33 cellular contexts compared by ENCODE assay signal in genomic region chr7:10773430-10773829, GRCh38.
DNase-seq lines count a peak whose midpoint lies in the region; ATAC-seq and TF ChIP-seq lines count a peak whose summit lies in the region.
"Had no signal": no experiment of that assay in that cellular context is flagged by ENCODE, and none has a peak within 500 bp of the region (broad histone marks: within the 10 kb centered on the region; RNA-seq: fewer than 3 reads in every experiment).

No MANE protein-coding gene starts in this region.

- CTCF ChIA-PET in naive thymus-derived CD4-positive, alpha-beta T cell (lab: Charles Lee) = no interaction called here

- no peaks in the 10 kb centered on the region for H3K36me3 Mint-ChIP-seq in naive thymus-derived CD4-positive, alpha-beta T cell
- H3K36me3 Mint-ChIP-seq: CD14-positive monocyte; CD4-positive, alpha-beta memory T cell; CD4-positive, CD25-positive, alpha-beta regulatory T cell; CD8-positive, alpha-beta memory T cell; CD8-positive, alpha-beta T cell had no signal

- TF ChIP-seq EP300 in neural cell (conservative IDR thresholded peaks at IDR 0.05; ENCODE audit: poor library complexity, severe bottlenecking) = no peak

- H3K4me3 Mint-ChIP-seq in naive thymus-derived CD4-positive, alpha-beta T cell = no peak overlapping the region
- H3K4me3 Mint-ChIP-seq: B cell; CD14-positive monocyte; CD4-positive, alpha-beta memory T cell; CD4-positive, alpha-beta T cell; CD4-positive, CD25-positive, alpha-beta regulatory T cell; CD8-positive, alpha-beta memory T cell; CD8-positive, alpha-beta T cell had no signal

- H3K27me3 Mint-ChIP-seq in naive thymus-derived CD4-positive, alpha-beta T cell = peaks cover 0 to 8% (median 3%) of the 10 kb centered on the region in 5 donors
- H3K27me3 Mint-ChIP-seq: B cell; CD4-positive, alpha-beta memory T cell; CD4-positive, alpha-beta T cell; CD4-positive, CD25-positive, alpha-beta regulatory T cell; CD8-positive, alpha-beta memory T cell had no signal

- H3K9ac ChIP-seq in neural cell (ENCODE audit: low read length) = no peak overlapping the region
- H3K9ac ChIP-seq: BLaER1; BLaER1 treated with 17β-estradiol and CSF1 and Interleukin-3, amounts not matched to agents 10 nM and 100 nM had no signal

- no peak overlapping the region for H2AFZ ChIP-seq in neural cell (ENCODE audit: low read depth, low read length)

- no peaks in the 10 kb centered on the region for H3F3A ChIP-seq in neural cell (ENCODE audit: insufficient read depth, low read length, poor library complexity, severe bottlenecking)

- no peaks in the 10 kb centered on the region for H3K9me2 ChIP-seq in neural cell (ENCODE audit: insufficient read depth, low read length)

- ATAC-seq in left ventricle myocardium superior = no peak
- no peak for ATAC-seq in naive thymus-derived CD4-positive, alpha-beta T cell
- ATAC-seq: A549; CD8-positive, alpha-beta T cell had no signal

- no peaks in the 10 kb centered on the region for H3K4me1 Mint-ChIP-seq in naive thymus-derived CD4-positive, alpha-beta T cell
- H3K4me1 Mint-ChIP-seq: B cell; CD14-positive monocyte; CD4-positive, alpha-beta memory T cell; CD4-positive, CD25-positive, alpha-beta regulatory T cell; CD8-positive, alpha-beta memory T cell had no signal

- H3K79me2 ChIP-seq in neural cell (replicated peaks; ENCODE audit: insufficient read depth, low read length) = no peaks in the 10 kb centered on the region

- H3K27ac ChIP-seq in neural cell (ENCODE audit: low read length) = no peak overlapping the region
- no peak overlapping the region for H3K27ac ChIP-seq in naive thymus-derived CD4-positive, alpha-beta T cell (ENCODE audit: low read depth, low read length)
- H3K27ac ChIP-seq: 22Rv1; A549; BLaER1; BLaER1 treated with 17β-estradiol and CSF1 and Interleukin-3, amounts not matched to agents 10 nM and 100 nM; C4-2B had no signal

- intact Hi-C loops in left ventricle myocardium superior (cut with micrococcal nuclease) = no loop called here
- intact Hi-C loops in naive thymus-derived CD4-positive, alpha-beta T cell (cut with micrococcal nuclease) = no loop called here

- no peak overlapping the region for H3K4me2 ChIP-seq in neural cell (ENCODE audit: low read length)
- H3K4me2 ChIP-seq: A549; BLaER1; BLaER1 treated with 17β-estradiol and CSF1 and Interleukin-3, amounts not matched to agents 10 nM and 100 nM had no signal

- peak; percentile 57 for DNase-seq in Jurkat, Clone E6-1 (ENCODE audit: low read depth, low spot score)
- DNase-seq in SW480 (ENCODE audit: low spot score) = peak; percentile 28
- no peak for DNase-seq in iPS-NIHi7 (ENCODE audit: extremely low spot score)
- DNase-seq in left ventricle myocardium superior = no peak
- no peak for DNase-seq in naive thymus-derived CD4-positive, alpha-beta T cell
- DNase-seq: 8988T; ACHN; AML-193; BE2C; C1 segment of cervical spinal cord; Caco-2; Calu3; CD4-positive, alpha-beta memory T cell; CD4-positive, alpha-beta T cell; CD4-positive, CD25-positive, alpha-beta regulatory T cell; CD8-positive, alpha-beta memory T cell; CD8-positive, alpha-beta T cell; COR-L47; DMS 273 treated with DMSO at 0.1 percent for 48 hours; DMS153; DMS53; DMS79; DMS79 treated with DMSO at 0.1 percent for 48 hours; DND-41; EL had no signal

- H3K4me3 ChIP-seq in Jurkat, Clone E6-1 (ENCODE audit: low read length) = no peak overlapping the region
- no peak overlapping the region for H3K4me3 ChIP-seq in neural cell (ENCODE audit: low read length)
- no peak overlapping the region for H3K4me3 ChIP-seq in naive thymus-derived CD4-positive, alpha-beta T cell (ENCODE audit: low read length)
- H3K4me3 ChIP-seq: A549; BLaER1; BLaER1 treated with 17β-estradiol and CSF1 and Interleukin-3, amounts not matched to agents 10 nM and 100 nM had no signal

- no peaks in the 10 kb centered on the region for H3K9me3 ChIP-seq in neural cell (ENCODE audit: low read length)
- H3K9me3 ChIP-seq in naive thymus-derived CD4-positive, alpha-beta T cell (ENCODE audit: control insufficient read depth in 2 of 3, low read length in 3 of 3) = no peaks in the 10 kb centered on the region
- H3K9me3 ChIP-seq: A549; BE2C; BLaER1; BLaER1 treated with 17β-estradiol and CSF1 and Interleukin-3, amounts not matched to agents 10 nM and 100 nM; Caco-2 had no signal

- no peaks in the 10 kb centered on the region for H3K4me1 ChIP-seq in naive thymus-derived CD4-positive, alpha-beta T cell (ENCODE audit: control insufficient read depth in 2 of 2, insufficient read depth in 2 of 2, low read length in 2 of 2)
- H3K4me1 ChIP-seq: A549; BE2C; BLaER1; BLaER1 treated with 17β-estradiol and CSF1 and Interleukin-3, amounts not matched to agents 10 nM and 100 nM; Caco-2 had no signal

- H3K36me3 ChIP-seq in neural cell (ENCODE audit: insufficient read depth, low read length) = no peaks in the 10 kb centered on the region
- H3K36me3 ChIP-seq in naive thymus-derived CD4-positive, alpha-beta T cell (ENCODE audit: control insufficient read depth in 2 of 3, insufficient read depth in 3 of 3, low read length in 3 of 3) = no peaks in the 10 kb centered on the region
- H3K36me3 ChIP-seq: BE2C; BLaER1; BLaER1 treated with 17β-estradiol and CSF1 and Interleukin-3, amounts not matched to agents 10 nM and 100 nM had no signal

- no peaks in the 10 kb centered on the region for H4K20me1 ChIP-seq in neural cell (ENCODE audit: insufficient read depth)
- H4K20me1 ChIP-seq: BLaER1; BLaER1 treated with 17β-estradiol and CSF1 and Interleukin-3, amounts not matched to agents 10 nM and 100 nM had no signal

- no peak for TF ChIP-seq RAD21 in neural cell (conservative IDR thresholded peaks at IDR 0.05)

- no peak for TF ChIP-seq CTCF in neural cell (IDR thresholded peaks at IDR 0.05; ENCODE audit: poor library complexity, severe bottlenecking)

- H3K27me3 ChIP-seq in neural cell (ENCODE audit: insufficient read depth, low read depth, low read length) = no peaks in the 10 kb centered on the region
- no peaks in the 10 kb centered on the region for H3K27me3 ChIP-seq in naive thymus-derived CD4-positive, alpha-beta T cell (ENCODE audit: control insufficient read depth in 2 of 2, insufficient read depth in 2 of 2, low read length in 2 of 2)
- H3K27me3 ChIP-seq: BE2C; BLaER1; BLaER1 treated with 17β-estradiol and CSF1 and Interleukin-3, amounts not matched to agents 10 nM and 100 nM had no signal

- H3K27ac Mint-ChIP-seq in naive thymus-derived CD4-positive, alpha-beta T cell = no peak overlapping the region
- H3K27ac Mint-ChIP-seq: B cell; CD14-positive monocyte; CD4-positive, alpha-beta memory T cell; CD4-positive, alpha-beta T cell; CD4-positive, CD25-positive, alpha-beta regulatory T cell; CD8-positive, alpha-beta memory T cell; CD8-positive, alpha-beta T cell had no signal

- POLR2A ChIA-PET in naive thymus-derived CD4-positive, alpha-beta T cell (lab: Charles Lee) = no interaction called here

- peaks cover 0 to 2% (median 0%) of the 10 kb centered on the region in 11 donors for H3K9me3 Mint-ChIP-seq in naive thymus-derived CD4-positive, alpha-beta T cell
- H3K9me3 Mint-ChIP-seq: CD4-positive, alpha-beta memory T cell; CD4-positive, alpha-beta T cell; CD8-positive, alpha-beta T cell had no signal

TF ChIP-seq in neural cell, 6 proteins besides CTCF, POLR2A, EP300 and RAD21:
- peak; percentile 50 for TF ChIP-seq POLR2AphosphoS5 (IDR thresholded peaks at IDR 0.05)
- no peak for TF ChIP-seq SMC3 (conservative IDR thresholded peaks at IDR 0.05; ENCODE audit: poor library complexity)
- TF ChIP-seq EZH2 (IDR thresholded peaks at IDR 0.05; ENCODE audit: borderline replicate concordance, insufficient read depth, low read length, poor library complexity, severe bottlenecking) = no peak
- no peak for TF ChIP-seq REST (IDR thresholded peaks at IDR 0.05; ENCODE audit: borderline replicate concordance)
- no peak for TF ChIP-seq MXI1 (conservative IDR thresholded peaks at IDR 0.05; ENCODE audit: poor library complexity, severe bottlenecking)

Comparison
In these comparisons a context has a peak if more than half of its experiments do, and no peak if none do; other contexts are left out.
1. DNase-seq: peak in Jurkat, Clone E6-1 (single experiment) and SW480 (single experiment); none in iPS-NIHi7 (single experiment), left ventricle myocardium superior (single experiment) and naive thymus-derived CD4-positive, alpha-beta T cell (0 of 9).